9 cellular contexts compared by ENCODE assay signal in the genomic region with DNA sequence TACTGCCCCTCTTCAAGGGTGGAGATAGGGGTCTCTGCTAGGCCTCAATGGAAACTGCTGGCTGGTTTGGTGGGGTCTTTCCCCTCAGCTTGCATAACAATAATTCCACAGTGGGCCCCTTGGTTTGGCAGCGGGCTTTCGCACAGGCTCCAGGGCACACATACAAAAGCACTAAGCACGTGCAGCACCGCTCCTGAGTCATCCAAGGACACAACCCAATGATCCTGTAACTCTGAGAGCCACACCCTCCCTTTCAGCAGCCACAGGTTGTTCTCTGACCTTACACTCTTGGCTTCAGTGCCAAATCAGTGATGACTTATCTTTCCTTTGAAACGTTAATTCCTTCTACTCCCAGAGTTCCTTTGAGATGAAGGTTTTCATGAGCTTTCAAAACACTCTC. TPM values are rescaled to one million over a fixed set of nuclear protein-coding genes. Genes with fewer than 3 reads are reported as not detected.
DNase-seq lines count a peak whose midpoint lies in the region; ATAC-seq and TF ChIP-seq lines count a peak whose summit lies in the region.
"Had no signal": no experiment of that assay in that cellular context is flagged by ENCODE, and none has a peak within 500 bp of the region (broad histone marks: within the 10 kb centered on the region; RNA-seq: fewer than 3 reads in every experiment).

No MANE protein-coding gene starts in this region.

- H3K14ac ChIP-seq in mesenchymal stem cell (ENCODE audit: low read length in 2 of 2), result no peak overlapping the region

- no peak overlapping the region for H2BK12ac ChIP-seq in mesenchymal stem cell (ENCODE audit: low read length in 2 of 2)

- H3K4me3 ChIP-seq in colonic mucosa, result no peak overlapping the region
- no peak overlapping the region for H3K4me3 ChIP-seq in mesenchymal stem cell (ENCODE audit: insufficient read depth in 1 of 2, low read depth in 1 of 2, low read length in 2 of 2)

- ATAC-seq in left lobe of liver (peak; percentile 76), GM21390 (IDR thresholded peaks at IDR 0.05; ENCODE audit: unreplicated experiment) (no peak)

- TF ChIP-seq CTCF in colonic mucosa (IDR thresholded peaks at IDR 0.05), result no peak

- H2BK5ac ChIP-seq in mesenchymal stem cell (ENCODE audit: low read depth, low read length, poor library complexity, severe bottlenecking), result no peak overlapping the region

- 83% methylated on average over 5 of the region's 5 CpGs for WGBS in mesenchymal stem cell

- H3K79me1 ChIP-seq in mesenchymal stem cell (replicated peaks; ENCODE audit: low read length, poor library complexity, severe bottlenecking), result no peaks in the 10 kb centered on the region

- H3K36me3 ChIP-seq in colonic mucosa (no peaks in the 10 kb centered on the region), mesenchymal stem cell (ENCODE audit: control insufficient read depth in 1 of 2, insufficient read depth in 2 of 2, low read depth in 1 of 2, low read length in 2 of 2) (no peaks in the 10 kb centered on the region)

- H3K27me3 ChIP-seq in colonic mucosa (no peaks in the 10 kb centered on the region), mesenchymal stem cell (ENCODE audit: control insufficient read depth in 1 of 2, insufficient read depth in 1 of 2, low read length in 2 of 2) (peaks cover 0 to 43% of the 10 kb centered on the region in 2 experiments)

- no peak overlapping the region for H4K91ac ChIP-seq in mesenchymal stem cell (ENCODE audit: low read length)

- H2AFZ ChIP-seq in mesenchymal stem cell (ENCODE audit: low read depth, low read length), result no peak overlapping the region

- H2BK120ac ChIP-seq in mesenchymal stem cell (ENCODE audit: low read depth, low read length), result no peak overlapping the region

- H3K18ac ChIP-seq in mesenchymal stem cell (ENCODE audit: low read depth in 1 of 2, low read length in 2 of 2), result no peak overlapping the region

- H4K8ac ChIP-seq in mesenchymal stem cell (ENCODE audit: low read length), result no peak overlapping the region

- DNase-seq in A172 (ENCODE audit: low spot score), result peak; percentile 94
- peak; percentile 88 for DNase-seq in HT1080 (ENCODE audit: low read depth)
- DNase-seq in colonic mucosa, result peak; percentile 86
- DNase-seq in left lobe of liver (ENCODE audit: low spot score), result no peak
- DNase-seq in mesenchymal stem cell, result no peak
- DNase-seq in foreskin melanocyte, result no peak
- no peak for DNase-seq in COLO829 (ENCODE audit: low spot score)
- DNase-seq: NCI-H1092 had no signal

- no peak overlapping the region for H3K4ac ChIP-seq in mesenchymal stem cell (ENCODE audit: low read depth in 1 of 2, low read length in 2 of 2)

- H3K9me3 ChIP-seq in colonic mucosa, result no peaks in the 10 kb centered on the region
- no peaks in the 10 kb centered on the region for H3K9me3 ChIP-seq in mesenchymal stem cell (ENCODE audit: control insufficient read depth, low read length)

- H3K4me1 ChIP-seq in colonic mucosa, result peaks cover 19% of the 10 kb centered on the region
- H3K4me1 ChIP-seq in mesenchymal stem cell (ENCODE audit: control insufficient read depth, insufficient read depth, low read depth, low read length), result no peaks in the 10 kb centered on the region

- no peak overlapping the region for H2BK15ac ChIP-seq in mesenchymal stem cell (ENCODE audit: low read depth, poor library complexity, severe bottlenecking)

- no peak overlapping the region for H3K4me2 ChIP-seq in mesenchymal stem cell (ENCODE audit: low read length, poor library complexity, severe bottlenecking)

- no peak overlapping the region for H2AK5ac ChIP-seq in mesenchymal stem cell (ENCODE audit: low read length, severe bottlenecking)

- intact Hi-C loops in colonic mucosa (cut with DNase I), result no loop called here

- H3K9ac ChIP-seq in colonic mucosa (ENCODE audit: low read depth in 2 of 2, low read length in 2 of 2) (peak overlapping the region in 1 of 2 donors; percentile 0), mesenchymal stem cell (ENCODE audit: low read length) (no peak overlapping the region)

- H3K23ac ChIP-seq in mesenchymal stem cell (ENCODE audit: low read length in 2 of 2), result no peak overlapping the region

- H3K27ac ChIP-seq in colonic mucosa, result peak overlapping the region; percentile 76
- H3K27ac ChIP-seq in mesenchymal stem cell (ENCODE audit: low read length, poor library complexity, severe bottlenecking), result no peak overlapping the region

RNA-seq across cellular contexts. Expression of a gene that starts 41.7 kb away (rescaled TPM):
- 1.5 and 3.2 TPM in 2 replicates for total RNA-seq in A172 (2014; rRNA removed; shearing (Covaris generic))
- total RNA-seq in HT1080 (2014; rRNA removed; shearing (Covaris generic)), result 0.43 TPM in 1 of 2 replicates, not detected in the other
- 0.26 and 0.52 TPM in 2 replicates for polyA plus RNA-seq in HT1080 (2015; cell fraction: cytosol; rRNA removed)
- 1.2 and 1.8 TPM in 2 replicates for polyA plus RNA-seq in HT1080 (2015; cell fraction: nucleus; rRNA removed)
- 10 to 100 TPM; 23.7 to 26.5 TPM for total RNA-seq in colonic mucosa
- total RNA-seq in left lobe of liver, result 0.88 TPM
- polyA plus RNA-seq in mesenchymal stem cell (2013, experiment 1 of 2), result 0.10 TPM
- polyA plus RNA-seq in mesenchymal stem cell (2013, experiment 2 of 2), result 0.12 TPM

Comparison
In these comparisons a context has a peak if more than half of its experiments do, and no peak if none do; other contexts are left out.
1. DNase-seq: peak in A172 (single experiment), HT1080 (single experiment) and colonic mucosa (single experiment); none in left lobe of liver (single experiment), mesenchymal stem cell (single experiment), foreskin melanocyte (single experiment) and COLO829 (single experiment).